In genomic region chr10:79049931-79050895, GRCh38 we compare ENCODE assay signal across 12 cellular contexts. TPM values are rescaled to one million over a fixed set of nuclear protein-coding genes. Genes with fewer than 3 reads are reported as not detected.
A peak's percentile ranks its signal among the peaks of the same experiment; 100 is the strongest.
DNase-seq lines count a peak whose midpoint lies in the region; ATAC-seq and TF ChIP-seq lines count a peak whose summit lies in the region.
"Had no signal": no experiment of that assay in that cellular context is flagged by ENCODE, and none has a peak within 500 bp of the region (broad histone marks: within the 10 kb centered on the region; RNA-seq: fewer than 3 reads in every experiment).

No MANE protein-coding gene starts in this region.

- H3K4me1 ChIP-seq in CD4-positive, CD25-positive, alpha-beta regulatory T cell (ENCODE audit: control insufficient read depth, insufficient read depth, low read length, poor library complexity, severe bottlenecking): peaks cover 46% of the 10 kb centered on the region

- no peaks in the 10 kb centered on the region for H3K36me3 Mint-ChIP-seq in CD4-positive, CD25-positive, alpha-beta regulatory T cell
- H3K36me3 Mint-ChIP-seq in brain (no peaks in the 10 kb centered on the region), neural crest cell (ENCODE audit: low read depth) (no peaks in the 10 kb centered on the region)
- H3K36me3 Mint-ChIP-seq: natural killer cell had no signal

- H3K9me3 Mint-ChIP-seq in CD4-positive, CD25-positive, alpha-beta regulatory T cell: no peaks in the 10 kb centered on the region
- H3K9me3 Mint-ChIP-seq in brain (peaks cover 0 to 2% (median 0%) of the 10 kb centered on the region in 5 experiments), neural crest cell (no peaks in the 10 kb centered on the region)
- H3K9me3 Mint-ChIP-seq: natural killer cell had no signal

- peak overlapping the region; percentile 80 to 87 (median 86) for H3K27ac Mint-ChIP-seq in CD4-positive, CD25-positive, alpha-beta regulatory T cell
- H3K27ac Mint-ChIP-seq in brain (peak overlapping the region; percentile 66 to 95 (median 85)), neural crest cell (ENCODE audit: unreplicated experiment) (peak overlapping the region; percentile 19)
- H3K27ac Mint-ChIP-seq: natural killer cell had no signal

- H3K4me3 ChIP-seq in CD4-positive, CD25-positive, alpha-beta regulatory T cell (ENCODE audit: low read depth, low read length): no peak overlapping the region

- peaks cover 5 to 76% (median 23%) of the 10 kb centered on the region in 4 donors for H3K4me1 Mint-ChIP-seq in CD4-positive, CD25-positive, alpha-beta regulatory T cell
- H3K4me1 Mint-ChIP-seq in brain (peaks cover 52% of the 10 kb centered on the region), neural crest cell (peaks cover 24% of the 10 kb centered on the region)

- DNase-seq in CD4-positive, CD25-positive, alpha-beta regulatory T cell: no peak
- DNase-seq in neural crest cell (ENCODE audit: low read depth, low spot score) (no peak), ecto neural progenitor cell (ENCODE audit: low spot score) (no peak), NOMO-1 (lab: John Stamatoyannopoulos, UW; ENCODE audit: unreplicated experiment in 2 of 2) (no peak), NCI-H82 (lab: John Stamatoyannopoulos, UW) (no peak)
- DNase-seq: DMS79 treated with DMSO at 0.1 percent for 48 hours, natural killer cell, SIG-M5, trophoblast cell had no signal

- no peaks in the 10 kb centered on the region for H3K27me3 Mint-ChIP-seq in CD4-positive, CD25-positive, alpha-beta regulatory T cell
- peaks cover 3% of the 10 kb centered on the region for H3K27me3 Mint-ChIP-seq in brain
- H3K27me3 Mint-ChIP-seq in neural crest cell (ENCODE audit: low read depth): no peaks in the 10 kb centered on the region

- H3K27me3 ChIP-seq in CD4-positive, CD25-positive, alpha-beta regulatory T cell (ENCODE audit: control insufficient read depth, insufficient read depth, low read length): no peaks in the 10 kb centered on the region

- TF ChIP-seq CTCF in brain (conservative IDR thresholded peaks at IDR 0.05): no peak
- TF ChIP-seq CTCF in neural crest cell (conservative IDR thresholded peaks at IDR 0.05): no peak

- H3K9me3 ChIP-seq in CD4-positive, CD25-positive, alpha-beta regulatory T cell (ENCODE audit: control insufficient read depth in 2 of 2, low read length in 2 of 2): no peaks in the 10 kb centered on the region
- H3K9me3 ChIP-seq in KOPT-K1 (ENCODE audit: insufficient read depth, low read length, poor library complexity, severe bottlenecking): no peaks in the 10 kb centered on the region

- ATAC-seq in CD4-positive, CD25-positive, alpha-beta regulatory T cell (ENCODE audit: low read depth in 2 of 2): no peak
- ATAC-seq in GM21717 (IDR thresholded peaks at IDR 0.05; ENCODE audit: unreplicated experiment): no peak
- ATAC-seq: natural killer cell had no signal

- peak overlapping the region; percentile 5 for H3K27ac ChIP-seq in CD4-positive, CD25-positive, alpha-beta regulatory T cell (ENCODE audit: insufficient read depth, low read length, poor library complexity, severe bottlenecking)
- H3K27ac ChIP-seq in KOPT-K1 (ENCODE audit: low read depth, low read length, poor library complexity, severe bottlenecking): peak overlapping the region; percentile 46

- H3K36me3 ChIP-seq in CD4-positive, CD25-positive, alpha-beta regulatory T cell (ENCODE audit: control insufficient read depth, insufficient read depth, low read length): no peaks in the 10 kb centered on the region
- no peaks in the 10 kb centered on the region for H3K36me3 ChIP-seq in KOPT-K1 (ENCODE audit: insufficient read depth, low read length)

- H3K4me3 Mint-ChIP-seq in CD4-positive, CD25-positive, alpha-beta regulatory T cell: peak overlapping the region; percentile 27 to 64 (median 58)
- H3K4me3 Mint-ChIP-seq in brain: peak overlapping the region in 1 of 5 experiments; percentile 66
- H3K4me3 Mint-ChIP-seq in neural crest cell: no peak overlapping the region
- H3K4me3 Mint-ChIP-seq: natural killer cell had no signal

RNA-seq across cellular contexts. Expression of gene ZMIZ1, which starts 18.6 kb away (rescaled TPM):
- 34.8 TPM for total RNA-seq in CD4-positive, CD25-positive, alpha-beta regulatory T cell
- polyA plus RNA-seq in CD4-positive, CD25-positive, alpha-beta regulatory T cell: 1 to 10 TPM; 1.5 to 2.3 (median 1.9) TPM
- 90.5 TPM for polyA plus RNA-seq in brain (ENCODE audit: insufficient read depth, low read depth, low replicate concordance)
- 87.1 and 92.0 TPM in 2 replicates for total RNA-seq in neural crest cell

Comparison
In these comparisons a context has a peak if more than half of its experiments do, and no peak if none do; other contexts are left out.
1. H3K27ac Mint-ChIP-seq: peak in every context shown above with its lines; median percentile 86 in CD4-positive, CD25-positive, alpha-beta regulatory T cell; 85 in brain; 19 in neural crest cell.